In genomic region chr19:36114763-36115452, GRCh38 we compare ENCODE assay signal across 1 cellular context.
TF ChIP-seq lines count a peak whose summit lies in the region.

Gene POLR2I (minus strand): TSS chr19:36114875. CDS start chr19:36114856, 19 bp downstream.

TF ChIP-seq in HepG2, 621 proteins besides CTCF, POLR2A, EP300 and RAD21 (continued from another document and continues in another):
- TF ChIP-seq ZC3H13 (CRISPR knock-in tag; IDR thresholded peaks at IDR 0.05) (peak; percentile 65; the same call in 1 of the 2 replicates), ZNF24 (IDR thresholded peaks at IDR 0.05) (no peak), ZNF512 (CRISPR knock-in tag; IDR thresholded peaks at IDR 0.05) (no peak), HOXA9 (CRISPR knock-in tag; IDR thresholded peaks at IDR 0.05; ENCODE audit: borderline replicate concordance) (no peak), KLF12 (CRISPR knock-in tag; IDR thresholded peaks at IDR 0.05; ENCODE audit: borderline replicate concordance) (peak; percentile 49; the same call in 1 of the 2 replicates), GZF1 (CRISPR knock-in tag; IDR thresholded peaks at IDR 0.05) (no peak), ZSCAN20 (CRISPR knock-in tag; IDR thresholded peaks at IDR 0.05; ENCODE audit: borderline replicate concordance) (peak; percentile 83), SRSF1 (optimal IDR thresholded peaks at IDR 0.05; ENCODE audit: low read depth, low read length) (peak; percentile 63), MYNN (CRISPR knock-in tag; IDR thresholded peaks at IDR 0.05; ENCODE audit: low read depth) (0 out of 2 replicates have a peak, but pooled peaks have one; percentile 38), ZSCAN25 (CRISPR knock-in tag; IDR thresholded peaks at IDR 0.05) (peak; percentile 15; the same call in 1 of the 2 replicates), SOX5 (CRISPR knock-in tag; IDR thresholded peaks at IDR 0.05; ENCODE audit: borderline replicate concordance) (no peak; the same call in 1 of the 2 replicates), BRD4 (CRISPR knock-in tag; IDR thresholded peaks at IDR 0.05) (peak; percentile 82), SRSF9 (IDR thresholded peaks at IDR 0.05; ENCODE audit: borderline replicate concordance, insufficient read depth, low read depth, low read length, poor library complexity, severe bottlenecking) (no peak), SAP130 (CRISPR knock-in tag; IDR thresholded peaks at IDR 0.05; ENCODE audit: low read depth) (peak; percentile 97), MED1 (CRISPR knock-in tag; IDR thresholded peaks at IDR 0.05) (peak; percentile 80), IKZF5 (CRISPR knock-in tag; IDR thresholded peaks at IDR 0.05) (peak; percentile 95), ZNF709 (CRISPR knock-in tag; IDR thresholded peaks at IDR 0.05) (peak; percentile 58), TFE3 (CRISPR knock-in tag; IDR thresholded peaks at IDR 0.05) (peak; percentile 72), ATF7-NPFF (CRISPR knock-in tag; IDR thresholded peaks at IDR 0.05; ENCODE audit: low read depth) (peak; percentile 89; the same call in 1 of the 2 replicates), ZBTB10 (CRISPR knock-in tag; IDR thresholded peaks at IDR 0.05; ENCODE audit: borderline replicate concordance) (no peak), ZNF777 (CRISPR knock-in tag; IDR thresholded peaks at IDR 0.05) (peak; percentile 92), ZFP36 (IDR thresholded peaks at IDR 0.05; ENCODE audit: borderline replicate concordance, low read depth, low read length, partially characterized antibody) (no peak), ZNF335 (CRISPR knock-in tag; IDR thresholded peaks at IDR 0.05) (peak; percentile 56; the same call in 1 of the 2 replicates), ZNF138 (CRISPR knock-in tag; IDR thresholded peaks at IDR 0.05; ENCODE audit: low read depth) (peak; percentile 62; the same call in 1 of the 2 replicates), ZNF670 (CRISPR knock-in tag; IDR thresholded peaks at IDR 0.05; ENCODE audit: borderline replicate concordance) (no peak; the same call in 1 of the 2 replicates), SP140L (CRISPR knock-in tag; IDR thresholded peaks at IDR 0.05; ENCODE audit: borderline replicate concordance) (0 out of 2 replicates have a peak, but pooled peaks have one; percentile 8), ISX (CRISPR knock-in tag; conservative IDR thresholded peaks at IDR 0.05) (no peak; the same call in 1 of the 2 replicates), HNRNPL (IDR thresholded peaks at IDR 0.05; ENCODE audit: low read depth, low read length) (no peak), ZNF30 (CRISPR knock-in tag; IDR thresholded peaks at IDR 0.05) (no peak), ATF7 (IDR thresholded peaks at IDR 0.05) (no peak), ATF7 (CRISPR knock-in tag; IDR thresholded peaks at IDR 0.05) (no peak), ZBTB4 (CRISPR knock-in tag; IDR thresholded peaks at IDR 0.05; ENCODE audit: borderline replicate concordance) (no peak), ZNF747 (CRISPR knock-in tag; IDR thresholded peaks at IDR 0.05; ENCODE audit: borderline replicate concordance) (peak; percentile 86; the same call in 1 of the 2 replicates), ATF3 (CRISPR knock-in tag; IDR thresholded peaks at IDR 0.05) (no peak), MYC (CRISPR knock-in tag; IDR thresholded peaks at IDR 0.05; ENCODE audit: borderline replicate concordance) (peak; percentile 100), ZNF18 (CRISPR knock-in tag; IDR thresholded peaks at IDR 0.05; ENCODE audit: insufficient replicate concordance) (peak; percentile 68), E2F5 (CRISPR knock-in tag; conservative IDR thresholded peaks at IDR 0.05) (peak; percentile 65; the same call in 1 of the 2 replicates), ZBTB34 (CRISPR knock-in tag; IDR thresholded peaks at IDR 0.05) (peak; percentile 52; the same call in 1 of the 2 replicates), ZFP90 (CRISPR knock-in tag; IDR thresholded peaks at IDR 0.05; ENCODE audit: borderline replicate concordance) (peak; percentile 95), ZNF547 (CRISPR knock-in tag; IDR thresholded peaks at IDR 0.05) (peak; percentile 93), POLR2AphosphoS2 (IDR thresholded peaks at IDR 0.05; ENCODE audit: low read depth, low read length) (no peak), ZNF362 (CRISPR knock-in tag; IDR thresholded peaks at IDR 0.05; ENCODE audit: borderline replicate concordance) (0 out of 2 replicates have a peak, but pooled peaks have one; percentile 19), ZNF503 (CRISPR knock-in tag; IDR thresholded peaks at IDR 0.05) (peak; percentile 66; the same call in 1 of the 2 replicates), SP1 (IDR thresholded peaks at IDR 0.05) (0 out of 2 replicates have a peak, but pooled peaks have one; percentile 35), SP1 (CRISPR knock-in tag; IDR thresholded peaks at IDR 0.05) (peak; percentile 97), HDAC6 (IDR thresholded peaks at IDR 0.05; ENCODE audit: low read depth, low read length) (no peak)
